1 cellular context compared by ENCODE assay signal in genomic region chr19:4712771-4713170, GRCh38.
TF ChIP-seq lines count a peak whose summit lies in the region.

No MANE protein-coding gene starts in this region.

TF ChIP-seq in liver, 16 proteins besides CTCF, POLR2A, EP300 and RAD21 (continued from another document):
- TF ChIP-seq REST (IDR thresholded peaks at IDR 0.05) (no peak), TAF1 (conservative IDR thresholded peaks at IDR 0.05) (no peak), FOXA2 (IDR thresholded peaks at IDR 0.05) (no peak), GABPA (IDR thresholded peaks at IDR 0.05 in 1 of 2, conservative IDR thresholded peaks at IDR 0.05 in 1 of 2) (no peak), EGR1 (IDR thresholded peaks at IDR 0.05; ENCODE audit: low read depth in 2 of 2) (no peak), ATF3 (IDR thresholded peaks at IDR 0.05) (no peak)
- TF ChIP-seq, protein P1, sequence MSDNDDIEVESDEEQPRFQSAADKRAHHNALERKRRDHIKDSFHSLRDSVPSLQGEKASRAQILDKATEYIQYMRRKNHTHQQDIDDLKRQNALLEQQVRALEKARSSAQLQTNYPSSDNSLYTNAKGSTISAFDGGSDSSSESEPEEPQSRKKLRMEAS (IDR thresholded peaks at IDR 0.05) = no peak
